24 cellular contexts compared by ENCODE assay signal in the genomic region with DNA sequence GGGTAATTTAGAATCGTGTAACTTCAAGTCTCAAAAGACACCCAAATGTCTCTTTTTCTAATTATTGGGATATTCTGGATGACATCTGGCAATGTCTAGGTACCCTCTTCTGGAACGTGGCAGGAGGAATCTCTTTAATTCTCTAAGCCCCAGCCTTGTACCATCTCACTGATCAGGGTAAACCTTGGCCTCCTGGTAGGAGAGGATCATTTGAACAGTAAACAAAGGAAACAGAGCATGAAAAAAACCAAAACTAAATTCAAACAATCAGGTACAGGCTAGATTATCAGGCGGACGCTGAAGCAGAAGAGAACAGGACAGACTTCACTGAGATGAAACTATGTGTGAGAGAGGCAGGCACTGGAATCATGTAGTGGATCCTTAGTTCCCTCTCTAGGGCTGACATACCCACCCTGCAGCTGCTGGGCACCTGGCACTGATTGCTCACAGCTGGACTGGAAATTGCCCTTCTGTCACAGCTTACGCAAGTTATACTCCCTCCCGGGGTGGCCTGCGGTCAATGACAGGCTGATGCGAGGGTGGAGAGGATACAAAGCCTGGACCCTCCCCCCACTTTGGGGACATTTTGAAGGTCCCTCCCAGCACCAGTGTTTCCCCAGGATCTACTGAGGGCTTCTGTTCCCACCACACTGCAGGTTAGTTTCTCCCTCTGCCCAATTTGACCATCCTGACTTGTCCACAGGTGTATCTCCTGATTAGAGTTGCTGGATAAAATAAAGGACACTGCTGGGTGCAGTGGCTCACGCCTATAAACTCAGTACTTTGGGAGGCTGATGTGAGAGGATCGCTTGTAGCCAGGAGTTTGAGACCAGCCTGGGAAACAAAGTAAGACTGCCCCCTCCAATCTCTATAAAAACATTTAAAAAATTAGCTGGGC. TPM values are rescaled to one million over a fixed set of nuclear protein-coding genes. Genes with fewer than 3 reads are reported as not detected.
DNase-seq lines count a peak whose midpoint lies in the region; ATAC-seq and TF ChIP-seq lines count a peak whose summit lies in the region.
"Had no signal": no experiment of that assay in that cellular context is flagged by ENCODE, and none has a peak within 500 bp of the region (broad histone marks: within the 10 kb centered on the region; RNA-seq: fewer than 3 reads in every experiment).

No MANE protein-coding gene starts in this region.

- H3K27me3 Mint-ChIP-seq in chondrocyte (ENCODE audit: low read depth): peaks cover 13% of the 10 kb centered on the region
- H3K27me3 Mint-ChIP-seq: stimulated activated memory B cell treated with anti-CD40 and anti-IgM and Interleukin-4, amounts not matched to agents 10 μg/mL and 1 μg/mL and 100 μg/mL, for 72 hours had no signal

- WGBS in liver: 45% methylated on average over 10 of the region's 10 CpGs

- in situ Hi-C loops in KBM-7 (cut with MboI; ENCODE audit: low pct_unique_long_range_greater_than_20kb, low sequenced_read_pairs): no loop called here

- DNase-seq in AG20443 (ENCODE audit: low spot score) (peak; percentile 52), KBM-7 (peak; percentile 31), SHP77 (lab: John Stamatoyannopoulos, UW) (peak; percentile 4 to 57), HT-29 (ENCODE audit: low spot score) (no peak), chondrocyte (ENCODE audit: low spot score) (no peak)
- DNase-seq: activated CD8-positive, alpha-beta T cell treated with anti-CD3 and anti-CD28 coated beads for 36 hours; activated naive CD4-positive, alpha-beta T cell; activated T-cell treated with anti-CD3 and anti-CD28 coated beads, Interleukin-2, amount 50 U/mL, for 1 hour; amygdala; dermis blood vessel endothelial cell; H9; left ventricle myocardium inferior; NCI-H187; NCI-H510A; PC-3; testis had no signal

- ATAC-seq in GM19023 (IDR thresholded peaks at IDR 0.05; ENCODE audit: unreplicated experiment): no peak
- ATAC-seq in HG03571 (IDR thresholded peaks at IDR 0.05; ENCODE audit: unreplicated experiment): no peak
- ATAC-seq: activated CD8-positive, alpha-beta T cell treated with anti-CD3 and anti-CD28 coated beads for 36 hours; PC-3; stimulated activated memory B cell treated with anti-CD40 and anti-IgM and Interleukin-4, amounts not matched to agents 10 μg/mL and 1 μg/mL and 100 μg/mL, for 72 hours; WTC11 had no signal

- H3K36me3 Mint-ChIP-seq in chondrocyte (ENCODE audit: low read depth): no peaks in the 10 kb centered on the region
- H3K36me3 Mint-ChIP-seq: stimulated activated memory B cell treated with anti-CD40 and anti-IgM and Interleukin-4, amounts not matched to agents 10 μg/mL and 1 μg/mL and 100 μg/mL, for 72 hours had no signal

- no peak overlapping the region for H3K4me3 ChIP-seq in liver (ENCODE audit: low read depth in 1 of 3, low read length in 3 of 3)
- H3K4me3 ChIP-seq: cardiac muscle cell, left ventricle myocardium inferior, SJSA1, testis had no signal

- no peak overlapping the region for H3K4me3 Mint-ChIP-seq in chondrocyte (ENCODE audit: unreplicated experiment)
- H3K4me3 Mint-ChIP-seq: activated CD8-positive, alpha-beta T cell treated with anti-CD3 and anti-CD28 coated beads for 36 hours; H9; stimulated activated memory B cell treated with anti-CD40 and anti-IgM and Interleukin-4, amounts not matched to agents 10 μg/mL and 1 μg/mL and 100 μg/mL, for 72 hours; WTC11 had no signal

- TF ChIP-seq RAD21 in liver (IDR thresholded peaks at IDR 0.05): peak; percentile 5 to 31

- no peaks in the 10 kb centered on the region for H3K36me3 ChIP-seq in liver (ENCODE audit: control insufficient read depth in 4 of 4, insufficient read depth in 3 of 4, low read depth in 1 of 4, low read length in 3 of 4)
- H3K36me3 ChIP-seq: cardiac muscle cell, left ventricle myocardium inferior, neutrophil, SJSA1 had no signal

- H3K4me1 ChIP-seq in liver (ENCODE audit: control insufficient read depth in 4 of 4, insufficient read depth in 4 of 4, low read length in 3 of 4): peaks cover 0 to 10% (median 9%) of the 10 kb centered on the region in 4 donors
- H3K4me1 ChIP-seq: left ventricle myocardium inferior, testis had no signal

- H3K9ac ChIP-seq in liver (ENCODE audit: low read depth in 1 of 2, low read length in 2 of 2): no peak overlapping the region

- H3K27me3 ChIP-seq in liver (ENCODE audit: control insufficient read depth in 4 of 4, insufficient read depth in 4 of 4, low read length in 3 of 4): no peaks in the 10 kb centered on the region
- H3K27me3 ChIP-seq: cardiac muscle cell, neutrophil, SJSA1, testis had no signal

- H3K27ac ChIP-seq in liver (ENCODE audit: low read depth in 1 of 2, low read length in 2 of 2): no peak overlapping the region
- H3K27ac ChIP-seq: cardiac muscle cell, left ventricle myocardium inferior, neutrophil, SJSA1, testis had no signal

- peaks cover 4% of the 10 kb centered on the region for H3K4me1 Mint-ChIP-seq in chondrocyte (ENCODE audit: low read depth)
- H3K4me1 Mint-ChIP-seq: stimulated activated memory B cell treated with anti-CD40 and anti-IgM and Interleukin-4, amounts not matched to agents 10 μg/mL and 1 μg/mL and 100 μg/mL, for 72 hours had no signal

- TF ChIP-seq CTCF in liver (IDR thresholded peaks at IDR 0.05; ENCODE audit: low read depth, low read length, missing input control) (no peak), chondrocyte (IDR thresholded peaks at IDR 0.05) (no peak)

- H3K9me3 Mint-ChIP-seq in chondrocyte (ENCODE audit: low read depth): no peaks in the 10 kb centered on the region
- H3K9me3 Mint-ChIP-seq: activated CD8-positive, alpha-beta T cell treated with anti-CD3 and anti-CD28 coated beads for 36 hours; stimulated activated memory B cell treated with anti-CD40 and anti-IgM and Interleukin-4, amounts not matched to agents 10 μg/mL and 1 μg/mL and 100 μg/mL, for 72 hours had no signal

- H3K27ac Mint-ChIP-seq in chondrocyte (ENCODE audit: unreplicated experiment): no peak overlapping the region
- H3K27ac Mint-ChIP-seq: activated CD8-positive, alpha-beta T cell treated with anti-CD3 and anti-CD28 coated beads for 36 hours; H9; stimulated activated memory B cell treated with anti-CD40 and anti-IgM and Interleukin-4, amounts not matched to agents 10 μg/mL and 1 μg/mL and 100 μg/mL, for 72 hours; WTC11 had no signal

- H3K9me3 ChIP-seq in liver (ENCODE audit: control insufficient read depth in 4 of 4, low read length in 3 of 4): no peaks in the 10 kb centered on the region
- H3K9me3 ChIP-seq: left ventricle myocardium inferior, neutrophil, SJSA1, testis had no signal

TF ChIP-seq in liver, 16 proteins besides CTCF, POLR2A, EP300 and RAD21 (continues in another document):
- peak; percentile 89 for TF ChIP-seq SP1 (IDR thresholded peaks at IDR 0.05)
- TF ChIP-seq JUND (IDR thresholded peaks at IDR 0.05): peak in 1 of 2 donors; percentile 46
- TF ChIP-seq, protein P1, sequence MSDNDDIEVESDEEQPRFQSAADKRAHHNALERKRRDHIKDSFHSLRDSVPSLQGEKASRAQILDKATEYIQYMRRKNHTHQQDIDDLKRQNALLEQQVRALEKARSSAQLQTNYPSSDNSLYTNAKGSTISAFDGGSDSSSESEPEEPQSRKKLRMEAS (IDR thresholded peaks at IDR 0.05): no peak
- TF ChIP-seq TAF1 (conservative IDR thresholded peaks at IDR 0.05): peak; percentile 19
- TF ChIP-seq, protein P2, sequence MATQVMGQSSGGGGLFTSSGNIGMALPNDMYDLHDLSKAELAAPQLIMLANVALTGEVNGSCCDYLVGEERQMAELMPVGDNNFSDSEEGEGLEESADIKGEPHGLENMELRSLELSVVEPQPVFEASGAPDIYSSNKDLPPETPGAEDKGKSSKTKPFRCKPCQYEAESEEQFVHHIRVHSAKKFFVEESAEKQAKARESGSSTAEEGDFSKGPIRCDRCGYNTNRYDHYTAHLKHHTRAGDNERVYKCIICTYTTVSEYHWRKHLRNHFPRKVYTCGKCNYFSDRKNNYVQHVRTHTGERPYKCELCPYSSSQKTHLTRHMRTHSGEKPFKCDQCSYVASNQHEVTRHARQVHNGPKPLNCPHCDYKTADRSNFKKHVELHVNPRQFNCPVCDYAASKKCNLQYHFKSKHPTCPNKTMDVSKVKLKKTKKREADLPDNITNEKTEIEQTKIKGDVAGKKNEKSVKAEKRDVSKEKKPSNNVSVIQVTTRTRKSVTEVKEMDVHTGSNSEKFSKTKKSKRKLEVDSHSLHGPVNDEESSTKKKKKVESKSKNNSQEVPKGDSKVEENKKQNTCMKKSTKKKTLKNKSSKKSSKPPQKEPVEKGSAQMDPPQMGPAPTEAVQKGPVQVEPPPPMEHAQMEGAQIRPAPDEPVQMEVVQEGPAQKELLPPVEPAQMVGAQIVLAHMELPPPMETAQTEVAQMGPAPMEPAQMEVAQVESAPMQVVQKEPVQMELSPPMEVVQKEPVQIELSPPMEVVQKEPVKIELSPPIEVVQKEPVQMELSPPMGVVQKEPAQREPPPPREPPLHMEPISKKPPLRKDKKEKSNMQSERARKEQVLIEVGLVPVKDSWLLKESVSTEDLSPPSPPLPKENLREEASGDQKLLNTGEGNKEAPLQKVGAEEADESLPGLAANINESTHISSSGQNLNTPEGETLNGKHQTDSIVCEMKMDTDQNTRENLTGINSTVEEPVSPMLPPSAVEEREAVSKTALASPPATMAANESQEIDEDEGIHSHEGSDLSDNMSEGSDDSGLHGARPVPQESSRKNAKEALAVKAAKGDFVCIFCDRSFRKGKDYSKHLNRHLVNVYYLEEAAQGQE (IDR thresholded peaks at IDR 0.05): no peak
- peak; percentile 91 to 95 for TF ChIP-seq RXRA (IDR thresholded peaks at IDR 0.05)
- peak; percentile 41 for TF ChIP-seq FOXA2 (IDR thresholded peaks at IDR 0.05)
- no peak for TF ChIP-seq NR2F2 (IDR thresholded peaks at IDR 0.05)
- TF ChIP-seq, protein P3, sequence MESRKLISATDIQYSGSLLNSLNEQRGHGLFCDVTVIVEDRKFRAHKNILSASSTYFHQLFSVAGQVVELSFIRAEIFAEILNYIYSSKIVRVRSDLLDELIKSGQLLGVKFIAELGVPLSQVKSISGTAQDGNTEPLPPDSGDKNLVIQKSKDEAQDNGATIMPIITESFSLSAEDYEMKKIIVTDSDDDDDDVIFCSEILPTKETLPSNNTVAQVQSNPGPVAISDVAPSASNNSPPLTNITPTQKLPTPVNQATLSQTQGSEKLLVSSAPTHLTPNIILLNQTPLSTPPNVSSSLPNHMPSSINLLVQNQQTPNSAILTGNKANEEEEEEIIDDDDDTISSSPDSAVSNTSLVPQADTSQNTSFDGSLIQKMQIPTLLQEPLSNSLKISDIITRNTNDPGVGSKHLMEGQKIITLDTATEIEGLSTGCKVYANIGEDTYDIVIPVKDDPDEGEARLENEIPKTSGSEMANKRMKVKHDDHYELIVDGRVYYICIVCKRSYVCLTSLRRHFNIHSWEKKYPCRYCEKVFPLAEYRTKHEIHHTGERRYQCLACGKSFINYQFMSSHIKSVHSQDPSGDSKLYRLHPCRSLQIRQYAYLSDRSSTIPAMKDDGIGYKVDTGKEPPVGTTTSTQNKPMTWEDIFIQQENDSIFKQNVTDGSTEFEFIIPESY (IDR thresholded peaks at IDR 0.05): no peak

RNA-seq across cellular contexts. Expression of a gene that starts 20.6 kb away (rescaled TPM):
- total RNA-seq in liver (1 to 10 TPM; 3.0 to 3.9 TPM), chondrocyte (6.6 to 8.1 TPM (median 7.1 TPM) in 3 replicates)
- 1 to 10 TPM; 1.2 to 1.5 TPM for polyA plus RNA-seq in liver
- total RNA-seq in HT-29 (2014; rRNA removed; shearing (Covaris generic)): 4.6 and 4.8 TPM in 2 replicates

RNA-seq across cellular contexts. Expression of a gene that starts 48.0 kb away (rescaled TPM):
- 1 to 10 TPM; 4.2 to 4.9 TPM for total RNA-seq in liver
- polyA plus RNA-seq in liver: 1 to 10 TPM; 1.8 to 2.4 TPM
- total RNA-seq in HT-29 (2014; rRNA removed; shearing (Covaris generic)): 23.6 and 26.4 TPM in 2 replicates
- 49.5 to 102 TPM (median 96.9 TPM) in 3 replicates for total RNA-seq in chondrocyte

Comparison
In these comparisons a context has a peak if more than half of its experiments do, and no peak if none do; other contexts are left out.
1. DNase-seq: peak in AG20443 (single experiment), KBM-7 (single experiment) and SHP77 (2 of 2); none in HT-29 (single experiment) and chondrocyte (single experiment).